ENCODE assay signal across 22 cellular contexts in the genomic region with DNA sequence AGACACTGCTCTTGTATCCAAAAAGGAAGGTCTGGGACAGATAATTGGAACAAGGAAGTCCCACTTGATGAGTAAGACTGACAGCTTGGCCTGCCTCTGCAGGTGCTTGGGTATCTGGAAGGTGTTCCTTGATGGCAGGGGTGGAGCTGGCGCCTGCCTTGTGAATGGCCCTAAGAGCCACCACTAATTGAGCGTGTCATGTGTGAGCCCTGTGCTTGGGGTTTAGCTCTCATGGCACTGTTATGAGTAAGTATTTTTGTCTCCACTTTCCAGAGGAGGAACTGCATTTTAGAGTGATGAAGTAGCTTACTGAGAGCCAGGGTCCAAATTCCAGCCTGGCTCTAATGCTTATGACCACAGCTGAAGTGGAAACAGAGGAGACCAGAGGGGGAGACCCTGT.
"Had no signal": no experiment of that assay in that cellular context is flagged by ENCODE, and none has a peak within 500 bp of the region (broad histone marks: within the 10 kb centered on the region; RNA-seq: fewer than 3 reads in every experiment).

No MANE protein-coding gene starts in this region.

- H3K36me3 ChIP-seq: brain microvascular endothelial cell, esophagus muscularis mucosa, gastroesophageal sphincter, heart right ventricle, right atrium auricular region, suprapubic skin, transverse colon, vagina had no signal

- H3K4me3 ChIP-seq: esophagus muscularis mucosa, gastroesophageal sphincter, heart right ventricle, right atrium auricular region, skin epidermis, suprapubic skin, transverse colon, vagina had no signal

- ATAC-seq: activated CD8-positive, alpha-beta T cell treated with anti-CD3 and anti-CD28 coated beads for 36 hours; gastroesophageal sphincter; heart right ventricle; left ventricle myocardium superior; stimulated activated naive CD8-positive, alpha-beta T cell treated with anti-CD3 and anti-CD28 coated beads, Interleukin-15, amount 100 ng/mL, for 72 hours had no signal

- H3K4me1 ChIP-seq: esophagus muscularis mucosa, gastroesophageal sphincter, heart right ventricle, right atrium auricular region, transverse colon had no signal

- H3K9me3 ChIP-seq: esophagus muscularis mucosa, gastroesophageal sphincter, heart right ventricle, right atrium auricular region, suprapubic skin, transverse colon, vagina had no signal

- DNase-seq: activated CD4-positive, alpha-beta T cell treated with anti-CD3 and anti-CD28 coated beads, Interleukin-2, amount 10 ng/mL, durations not matched to agents 24 days and 14 days; activated CD8-positive, alpha-beta T cell treated with anti-CD3 and anti-CD28 coated beads for 36 hours; activated naive CD4-positive, alpha-beta T cell treated with Interleukin-2 at 50 U/mL for 16 hours; activated naive CD8-positive, alpha-beta T cell treated with anti-CD3 and anti-CD28 coated beads, Interleukin-2, amount 10 ng/mL, durations not matched to agents 7 days and 5 days; activated T-cell treated with anti-CD3 and anti-CD28 coated beads, Interleukin-2, amount 50 U/mL, for 24 hours; brain microvascular endothelial cell; cortex of kidney; effector CD4-positive, alpha-beta T cell; heart right ventricle; kidney glomerular epithelial cell; left ventricle myocardium superior; stimulated activated CD4-positive, alpha-beta T cell treated with anti-CD3 and anti-CD28 coated beads, Interleukin-15, amount 100 ng/mL, for 24 hours; stimulated activated CD4-positive, alpha-beta T cell treated with anti-CD3 and anti-CD28 coated beads, Interleukin-4, amount 100 ng/mL, for 1 hour; stimulated activated naive CD8-positive, alpha-beta T cell treated with anti-CD3 and anti-CD28 coated beads, Interleukin-15, amount 100 ng/mL, for 72 hours; T-helper 9 cell; transverse colon had no signal

- H3K27ac ChIP-seq: brain microvascular endothelial cell, esophagus muscularis mucosa, gastroesophageal sphincter, heart right ventricle, right atrium auricular region, skin epidermis, suprapubic skin, transverse colon, vagina had no signal
